ENCODE assay signal across 8 cellular contexts in genomic region chr12:76560083-76560491, GRCh38. TPM values are rescaled to one million over a fixed set of nuclear protein-coding genes. Genes with fewer than 3 reads are reported as not detected.
DNase-seq lines count a peak whose midpoint lies in the region; ATAC-seq and TF ChIP-seq lines count a peak whose summit lies in the region.

No MANE protein-coding gene starts in this region.

- H3K27ac ChIP-seq in left ventricle myocardium inferior (replicated peaks) (peak overlapping the region; percentile 94), angular gyrus (ENCODE audit: low read depth, low read length) (peak overlapping the region; percentile 97), lung (ENCODE audit: low read depth in 1 of 2, low read length in 1 of 2) (peak overlapping the region; percentile 95 to 99), aorta (ENCODE audit: low read depth in 1 of 2, low read length in 2 of 2) (peak overlapping the region; percentile 8 to 84)

- no peaks in the 10 kb centered on the region for H3K36me3 ChIP-seq in left ventricle myocardium inferior
- no peaks in the 10 kb centered on the region for H3K36me3 ChIP-seq in lung (ENCODE audit: control insufficient read depth in 2 of 2, insufficient read depth in 2 of 2, low read length in 2 of 2)
- H3K36me3 ChIP-seq in aorta (ENCODE audit: control insufficient read depth in 1 of 2, insufficient read depth in 2 of 2, low read length in 1 of 2), result no peaks in the 10 kb centered on the region

- H3K9me3 ChIP-seq in left ventricle myocardium inferior (replicated peaks) (no peaks in the 10 kb centered on the region), lung (ENCODE audit: control insufficient read depth in 2 of 2, insufficient read depth in 1 of 2, low read length in 1 of 2) (no peaks in the 10 kb centered on the region), aorta (ENCODE audit: control insufficient read depth, low read length) (no peaks in the 10 kb centered on the region)

- WGBS in lung, 2 donors, result 7 to 21% methylated on average over 8 of the region's 8 CpGs
- WGBS in aorta, 2 donors, result 16 to 21% methylated on average over 8 of the region's 8 CpGs

- H3K4me3 ChIP-seq in left ventricle myocardium inferior (peak overlapping the region; percentile 94), lung (peak overlapping the region; percentile 79), aorta (ENCODE audit: low read length in 2 of 2) (peak overlapping the region; percentile 68 to 94)

- DNase-seq in left ventricle myocardium inferior (no peak), Right ventricle myocardium superior (no peak), lung (ENCODE audit: low spot score) (no peak), aorta (no peak), occipital lobe (lab: John Stamatoyannopoulos, UW) (no peak), NCI-H2227 (lab: John Stamatoyannopoulos, UW; ENCODE audit: unreplicated experiment) (no peak)

- no peak for ATAC-seq in Right ventricle myocardium superior (ENCODE audit: poor library complexity)
- ATAC-seq in HG03354 (IDR thresholded peaks at IDR 0.05; ENCODE audit: poor library complexity, severe bottlenecking, unreplicated experiment), result peak; percentile 51
- no peak for ATAC-seq in lung (ENCODE audit: insufficient read depth, low FRiP score)
- no peak for ATAC-seq in aorta (ENCODE audit: low FRiP score)

- peaks cover 44% of the 10 kb centered on the region for H3K4me1 ChIP-seq in left ventricle myocardium inferior
- H3K4me1 ChIP-seq in lung (ENCODE audit: control insufficient read depth in 2 of 2, insufficient read depth in 2 of 2, low read length in 2 of 2), result peaks cover 2 to 5% of the 10 kb centered on the region in 2 donors
- no peaks in the 10 kb centered on the region for H3K4me1 ChIP-seq in aorta (ENCODE audit: control insufficient read depth in 1 of 2, insufficient read depth in 2 of 2, low read length in 2 of 2)

- TF ChIP-seq CTCF in left ventricle myocardium inferior (IDR thresholded peaks at IDR 0.05; ENCODE audit: borderline replicate concordance), result no peak
- no peak for TF ChIP-seq CTCF in lung (IDR thresholded peaks at IDR 0.05; ENCODE audit: control extremely low read depth, extremely low read depth)

- H3K27me3 ChIP-seq in left ventricle myocardium inferior (ENCODE audit: low read depth) (no peaks in the 10 kb centered on the region), lung (ENCODE audit: control insufficient read depth, insufficient read depth) (no peaks in the 10 kb centered on the region), aorta (ENCODE audit: control insufficient read depth in 1 of 2, insufficient read depth in 2 of 2, low read length in 1 of 2) (no peaks in the 10 kb centered on the region)

- intact Hi-C loops in left ventricle myocardium inferior (cut with micrococcal nuclease) (no loop called here), Right ventricle myocardium superior (cut with DNase I) (no loop called here), aorta (cut with DNase I) (no loop called here)

RNA-seq across cellular contexts. Expression of gene OSBPL8, which starts 0.5 kb away (rescaled TPM):
- 28.9 TPM for total RNA-seq in left ventricle myocardium inferior
- 24.9 TPM for total RNA-seq in Right ventricle myocardium superior
- total RNA-seq in lung, result 100 to 1,000 TPM in 1 of 2 donors, 10 to 100 TPM in 1; 82.3 to 114 TPM
- 10 to 100 TPM in 1 of 2 donors, 1 to 10 TPM in 1; 8.6 to 24.2 TPM for polyA plus RNA-seq in lung
- 100 to 1,000 TPM in 1 of 2 donors, 10 to 100 TPM in 1; 77.8 to 100 TPM for total RNA-seq in aorta
- 10 to 100 TPM; 16.8 to 17.5 TPM for polyA plus RNA-seq in aorta
- total RNA-seq in occipital lobe, result 187 TPM

Comparison
In these comparisons a context has a peak if more than half of its experiments do, and no peak if none do; other contexts are left out.
1. H3K27ac ChIP-seq: peak in every context shown above with its lines; median percentile 97 in angular gyrus; 97 in lung; 94 in left ventricle myocardium inferior; 46 in aorta.